Comparison of ENCODE assay signal across 8 cellular contexts in genomic region chr11:132351050-132351449, GRCh38.
"Had no signal": no experiment of that assay in that cellular context is flagged by ENCODE, and none has a peak within 500 bp of the region (broad histone marks: within the 10 kb centered on the region; RNA-seq: fewer than 3 reads in every experiment).

No MANE protein-coding gene starts in this region.

- FAIRE-seq: HTR-8/SVneo, K562 had no signal

- H3K9ac ChIP-seq: GM23248 had no signal

- H3K27ac ChIP-seq: GM23248 had no signal

- H2AFZ ChIP-seq: GM23248 had no signal

- ATAC-seq: K562 had no signal

- DNase-seq: GM23248, GOT3, H9, HCEC 1CT, IMR-90, KG1 had no signal

- H3K4me3 ChIP-seq: GM23248, K562 had no signal
